Comparison of ENCODE assay signal across 14 cellular contexts in the genomic region with DNA sequence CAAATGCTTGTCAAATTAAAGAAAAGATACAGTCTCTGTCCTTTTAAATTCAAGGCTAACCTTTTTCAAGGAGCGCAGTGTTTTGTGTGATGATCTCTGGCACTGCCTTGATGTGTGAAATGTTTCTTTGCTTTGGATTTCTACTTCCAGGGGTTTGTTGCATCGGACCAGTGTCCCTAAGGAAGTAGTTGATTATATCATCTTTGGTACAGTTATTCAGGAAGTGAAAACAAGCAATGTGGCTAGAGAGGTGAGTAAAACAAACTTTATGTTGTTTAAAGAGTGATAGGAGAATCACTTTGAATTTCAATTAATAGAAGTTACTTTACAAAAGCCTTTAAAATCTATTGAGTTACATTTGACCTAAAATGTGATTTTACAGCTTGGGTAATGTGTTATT. TPM values are rescaled to one million over a fixed set of nuclear protein-coding genes. Genes with fewer than 3 reads are reported as not detected.
DNase-seq lines count a peak whose midpoint lies in the region; ATAC-seq and TF ChIP-seq lines count a peak whose summit lies in the region.
"Had no signal": no experiment of that assay in that cellular context is flagged by ENCODE, and none has a peak within 500 bp of the region (broad histone marks: within the 10 kb centered on the region; RNA-seq: fewer than 3 reads in every experiment).

No MANE protein-coding gene starts in this region.

- H3K4me3 ChIP-seq in A673 (ENCODE audit: low read depth, low read length, poor library complexity, severe bottlenecking) (no peak overlapping the region), esophagus squamous epithelium (no peak overlapping the region), parathyroid adenoma (ENCODE audit: low read depth, low read length) (peak overlapping the region; percentile 12)
- H3K4me3 ChIP-seq: colonic mucosa had no signal

- H3K27me3 Mint-ChIP-seq in natural killer cell (ENCODE audit: low read depth in 2 of 2): no peaks in the 10 kb centered on the region

- no TSS peak for BruUV-seq in A673 (replicated peaks; lab: Mats Ljungman, UMichigan)

- no peak overlapping the region for H3K4me3 Mint-ChIP-seq in natural killer cell

- intact Hi-C loops in A673 (cut with micrococcal nuclease; ENCODE audit: unreplicated experiment) (no loop called here), esophagus squamous epithelium (cut with DNase I) (no loop called here), natural killer cell (cut with micrococcal nuclease) (no loop called here)

- H3K27me3 ChIP-seq in A673 (replicated peaks; ENCODE audit: insufficient read depth, low read depth, low read length, poor library complexity): no peaks in the 10 kb centered on the region
- H3K27me3 ChIP-seq in esophagus squamous epithelium: no peaks in the 10 kb centered on the region
- no peaks in the 10 kb centered on the region for H3K27me3 ChIP-seq in parathyroid adenoma (ENCODE audit: control insufficient read depth, insufficient read depth, low read length)
- H3K27me3 ChIP-seq: colonic mucosa had no signal

- no peaks in the 10 kb centered on the region for H3K9me3 ChIP-seq in A673 (ENCODE audit: low read depth, low read length, poor library complexity, severe bottlenecking)
- no peaks in the 10 kb centered on the region for H3K9me3 ChIP-seq in esophagus squamous epithelium
- H3K9me3 ChIP-seq in parathyroid adenoma (ENCODE audit: control insufficient read depth, low read length): no peaks in the 10 kb centered on the region
- H3K9me3 ChIP-seq: colonic mucosa, SK-N-SH had no signal

- no peaks in the 10 kb centered on the region for H3K79me2 ChIP-seq in parathyroid adenoma

- peaks cover 13% of the 10 kb centered on the region for H3K36me3 ChIP-seq in A673 (ENCODE audit: insufficient read depth, low read length, poor library complexity, severe bottlenecking)
- peaks cover 4 to 36% (median 14%) of the 10 kb centered on the region in 3 donors for H3K36me3 ChIP-seq in esophagus squamous epithelium
- H3K36me3 ChIP-seq in parathyroid adenoma (ENCODE audit: control insufficient read depth, insufficient read depth, low read length): no peaks in the 10 kb centered on the region

- TF ChIP-seq CTCF in A673 (conservative IDR thresholded peaks at IDR 0.05; ENCODE audit: low read depth, low read length) (no peak), esophagus squamous epithelium (IDR thresholded peaks at IDR 0.05) (no peak), parathyroid adenoma (IDR thresholded peaks at IDR 0.05) (no peak), natural killer cell (IDR thresholded peaks at IDR 0.05) (no peak)

- H3K4me1 Mint-ChIP-seq in natural killer cell: no peaks in the 10 kb centered on the region

- POLR2A ChIA-PET in A673 (lab: Charles Lee; ENCODE audit: low non-redundant PET): no interaction called here

- no peaks in the 10 kb centered on the region for H3K9me3 Mint-ChIP-seq in natural killer cell

- no peak for ATAC-seq in natural killer cell
- ATAC-seq in HG02884 (IDR thresholded peaks at IDR 0.05; ENCODE audit: unreplicated experiment): no peak

- TF ChIP-seq POLR2A in esophagus squamous epithelium (IDR thresholded peaks at IDR 0.05): no peak

- no peak overlapping the region for H3K27ac Mint-ChIP-seq in natural killer cell

- peaks cover 13% of the 10 kb centered on the region for H3K4me1 ChIP-seq in A673 (ENCODE audit: insufficient read depth, low read length, poor library complexity, severe bottlenecking)
- peaks cover 17 to 59% (median 35%) of the 10 kb centered on the region in 3 donors for H3K4me1 ChIP-seq in esophagus squamous epithelium
- H3K4me1 ChIP-seq in parathyroid adenoma: peaks cover 7% of the 10 kb centered on the region
- H3K4me1 ChIP-seq: colonic mucosa had no signal

- H3K9ac ChIP-seq in parathyroid adenoma: no peak overlapping the region
- H3K9ac ChIP-seq: KMS-11, SK-N-SH had no signal

- H2AFZ ChIP-seq in parathyroid adenoma: no peak overlapping the region

- peak overlapping the region; percentile 16 for H3K4me2 ChIP-seq in parathyroid adenoma (ENCODE audit: low read length)
- H3K4me2 ChIP-seq: KMS-11, SK-N-SH had no signal

- H3K27ac ChIP-seq in A673 (ENCODE audit: low read depth, low read length, poor library complexity, severe bottlenecking): no peak overlapping the region
- H3K27ac ChIP-seq in esophagus squamous epithelium: peak overlapping the region; percentile 15 to 87 (median 82)
- peak overlapping the region; percentile 58 for H3K27ac ChIP-seq in parathyroid adenoma
- H3K27ac ChIP-seq: colonic mucosa, KMS-11 had no signal

- 37 to 58% methylated on average over 2 of the region's 2 CpGs for WGBS in esophagus squamous epithelium, 2 donors

- CTCF ChIA-PET in A673 (lab: Charles Lee): no interaction called here

- H3K36me3 Mint-ChIP-seq in natural killer cell: peaks cover 6% of the 10 kb centered on the region

- DNase-seq in A673 (ENCODE audit: low spot score) (peak; percentile 4), OCI-M1 (lab: John Stamatoyannopoulos, UW) (peak; percentile 50), esophagus squamous epithelium (lab: John Stamatoyannopoulos, UW) (no peak), natural killer cell (no peak)
- no peak for DNase-seq in activated CD4-positive, CD25-positive, alpha-beta regulatory T cell (lab: John Stamatoyannopoulos, UW)
- no peak for DNase-seq in stimulated activated CD4-positive, alpha-beta T cell treated with anti-CD3 and anti-CD28 coated beads, Interleukin-2, amount 100 ng/mL, for 24 hours
- DNase-seq: activated CD4-positive, alpha-beta T cell treated with anti-CD3 and anti-CD28 coated beads for 48 hours; activated gamma-delta T cell treated with Interleukin-2 at 50 U/mL for 16 hours; SK-N-SH; stimulated activated CD4-positive, alpha-beta T cell treated with anti-CD3 and anti-CD28 coated beads, Interleukin-12 subunit alpha, Interleukin-12 subunit beta, amount 100 ng/mL, for 4 hours had no signal

RNA-seq across cellular contexts. Expression of a gene that starts 28.8 kb away (rescaled TPM):
- total RNA-seq in A673 (2021) (101 and 106 TPM in 2 replicates), esophagus squamous epithelium (100 to 1,000 TPM in 1 of 4 donors, 10 to 100 TPM in 3; 57.6 to 150 (median 85.1) TPM), natural killer cell (10 to 100 TPM; 43.1 to 58.8 (median 53.0) TPM)

RNA-seq across cellular contexts. Expression of a gene that starts 29.1 kb away (rescaled TPM):
- total RNA-seq in A673 (2021) (136 and 137 TPM in 2 replicates), esophagus squamous epithelium (100 to 1,000 TPM in 3 of 4 donors, 10 to 100 TPM in 1; 84.7 to 161 (median 116) TPM), natural killer cell (10 to 100 TPM; 66.6 to 76.1 (median 68.9) TPM)

Comparison
In these comparisons a context has a peak if more than half of its experiments do, and no peak if none do; other contexts are left out.
1. DNase-seq: peak in A673 (single experiment) and OCI-M1 (single experiment); none in esophagus squamous epithelium (single experiment), activated CD4-positive, CD25-positive, alpha-beta regulatory T cell (0 of 4), natural killer cell (single experiment) and stimulated activated CD4-positive, alpha-beta T cell treated with anti-CD3 and anti-CD28 coated beads, Interleukin-2, amount 100 ng/mL, for 24 hours (0 of 2).